12 cellular contexts compared by ENCODE assay signal in genomic region chr18:21099442-21099841, GRCh38. TPM values are rescaled to one million over a fixed set of nuclear protein-coding genes. Genes with fewer than 3 reads are reported as not detected.
DNase-seq lines count a peak whose midpoint lies in the region; ATAC-seq and TF ChIP-seq lines count a peak whose summit lies in the region.
"Had no signal": no experiment of that assay in that cellular context is flagged by ENCODE, and none has a peak within 500 bp of the region (broad histone marks: within the 10 kb centered on the region; RNA-seq: fewer than 3 reads in every experiment).

No MANE protein-coding gene starts in this region.

- 83 to 94% (median 88%) methylated on average over 8 to 9 of the region's 9 CpGs for WGBS in adrenal gland, 4 donors

- H4K20me1 ChIP-seq in OCI-LY7 (ENCODE audit: insufficient read depth, low read length): peaks cover 28% of the 10 kb centered on the region; the same call in 1 of the 2 replicates

- ATAC-seq in GM19452 (IDR thresholded peaks at IDR 0.05; ENCODE audit: unreplicated experiment) (peak; percentile 70), HG02943 (IDR thresholded peaks at IDR 0.05; ENCODE audit: low read depth, unreplicated experiment) (peak; percentile 91), lower lobe of right lung (no peak)
- ATAC-seq: left cardiac atrium had no signal

- intact Hi-C loops in OCI-LY7 (cut with micrococcal nuclease; ENCODE audit: unreplicated experiment): no loop called here
- intact Hi-C loops in adrenal gland (cut with DNase I): no loop called here
- intact Hi-C loops in lower lobe of right lung (cut with DNase I): no loop called here

- peak overlapping the region; percentile 72 for H3K4me2 ChIP-seq in OCI-LY7 (ENCODE audit: low read length)

- peaks cover 100% of the 10 kb centered on the region for H3K79me2 ChIP-seq in OCI-LY7 (ENCODE audit: insufficient read depth, low read depth, low read length)

- H3K4me3 ChIP-seq in GM06990 (replicated peaks; ENCODE audit: low read depth, low read length) (peak overlapping the region; percentile 12; the same call in 1 of the 2 replicates), OCI-LY7 (ENCODE audit: low read depth, low read length, poor library complexity, severe bottlenecking) (peak overlapping the region; percentile 55), adrenal gland (no peak overlapping the region), lower lobe of right lung (no peak overlapping the region)

- no peak overlapping the region; the same call in 1 of the 2 replicates for H2AFZ ChIP-seq in OCI-LY7 (ENCODE audit: low read length)

- POLR2A ChIA-PET in OCI-LY7 (lab: Charles Lee): interaction anchor here (1.0 to 2.1 kb wide), 3 partner anchors 10 to 44 kb away, joined by 3 to 9 read pairs (median 7); partner anchors contain the start of gene ROCK1

- no peak for TF ChIP-seq POLR2A in adrenal gland (IDR thresholded peaks at IDR 0.05)

- CTCF ChIA-PET in OCI-LY7 (lab: Charles Lee; ENCODE audit: unreplicated experiment): no interaction called here

- H3K4me1 ChIP-seq in OCI-LY7 (ENCODE audit: insufficient read depth, low read length, poor library complexity, severe bottlenecking) (peaks cover 65% of the 10 kb centered on the region), adrenal gland (replicated peaks in 1 of 2) (peaks cover 10 to 39% of the 10 kb centered on the region in 2 donors), lower lobe of right lung (peaks cover 56% of the 10 kb centered on the region)

- H3K27ac ChIP-seq in OCI-LY7 (ENCODE audit: low read depth, low read length, poor library complexity, severe bottlenecking) (peak overlapping the region; percentile 73), adrenal gland (no peak overlapping the region), lower lobe of right lung (no peak overlapping the region)

- no peaks in the 10 kb centered on the region for H3K9me2 ChIP-seq in OCI-LY7 (ENCODE audit: insufficient read depth, low read length)

- TF ChIP-seq CTCF in GM06990 (IDR thresholded peaks at IDR 0.05; ENCODE audit: insufficient read depth, low read length, poor library complexity, severe bottlenecking) (no peak), OCI-LY7 (conservative IDR thresholded peaks at IDR 0.05; ENCODE audit: low read length) (no peak), adrenal gland (IDR thresholded peaks at IDR 0.05) (no peak), lower lobe of right lung (IDR thresholded peaks at IDR 0.05) (no peak)

- H3K27me3 ChIP-seq in GM06990 (replicated peaks; ENCODE audit: control insufficient read depth, insufficient read depth, low read length) (no peaks in the 10 kb centered on the region), adrenal gland (no peaks in the 10 kb centered on the region), lower lobe of right lung (ENCODE audit: low read depth) (no peaks in the 10 kb centered on the region)

- no peaks in the 10 kb centered on the region for H3K36me3 ChIP-seq in GM06990 (ENCODE audit: control insufficient read depth, insufficient read depth, low read length)
- peaks cover 14% of the 10 kb centered on the region for H3K36me3 ChIP-seq in OCI-LY7 (ENCODE audit: insufficient read depth, low read length)
- no peaks in the 10 kb centered on the region for H3K36me3 ChIP-seq in adrenal gland (replicated peaks in 1 of 2)
- H3K36me3 ChIP-seq in lower lobe of right lung: no peaks in the 10 kb centered on the region

- BruUV-seq in OCI-LY7 (replicated peaks; lab: Mats Ljungman, UMichigan): no TSS peak

- H3K9me3 ChIP-seq in OCI-LY7 (ENCODE audit: low read length): peaks cover 6% of the 10 kb centered on the region
- H3K9me3 ChIP-seq in adrenal gland (replicated peaks in 1 of 3): no peaks in the 10 kb centered on the region
- H3K9me3 ChIP-seq in lower lobe of right lung: no peaks in the 10 kb centered on the region

- DNase-seq in GM06990 (ENCODE audit: extremely low read depth, insufficient read length) (peak; percentile 35), OCI-LY7 (ENCODE audit: low spot score) (peak; percentile 82), adrenal gland (no peak), lower lobe of right lung (no peak), medulla oblongata (ENCODE audit: extremely low spot score) (no peak), NCI-H2171 (lab: John Stamatoyannopoulos, UW) (no peak)
- DNase-seq: aorta; CD4-positive, CD25-positive, alpha-beta regulatory T cell; left cardiac atrium; Right ventricle myocardium superior had no signal

RNA-seq across cellular contexts. Expression of gene ROCK1, which starts 12.2 kb away (rescaled TPM):
- 43.2 and 48.5 TPM in 2 replicates for total RNA-seq in OCI-LY7 (2014; rRNA removed; shearing (Covaris generic))
- total RNA-seq in OCI-LY7 (2022) (69.6 and 75.6 TPM in 2 replicates), adrenal gland (10 to 100 TPM; 12.8 to 55.5 (median 30.6) TPM), lower lobe of right lung (67.0 TPM)
- polyA plus RNA-seq in adrenal gland: 10 to 100 TPM in 2 of 3 donors, 1 to 10 TPM in 1; 6.8 to 32.6 (median 15.9) TPM

Comparison
In these comparisons a context has a peak if more than half of its experiments do, and no peak if none do; other contexts are left out.
1. DNase-seq: peak in GM06990 (single experiment) and OCI-LY7 (single experiment); none in adrenal gland (0 of 7), lower lobe of right lung (single experiment), medulla oblongata (single experiment) and NCI-H2171 (single experiment).
2. H3K4me3 ChIP-seq: peak in GM06990 (single experiment) and OCI-LY7 (single experiment); none in adrenal gland (0 of 4) and lower lobe of right lung (single experiment).
3. ATAC-seq: peak in GM19452 (single experiment) and HG02943 (single experiment); none in lower lobe of right lung (0 of 2).